Comparison of ENCODE assay signal across 8 cellular contexts in genomic region chr12:50132505-50133135, GRCh38. TPM values are rescaled to one million over a fixed set of nuclear protein-coding genes. Genes with fewer than 3 reads are reported as not detected.
DNase-seq lines count a peak whose midpoint lies in the region; ATAC-seq and TF ChIP-seq lines count a peak whose summit lies in the region.

No MANE protein-coding gene starts in this region.

- peaks cover 8% of the 10 kb centered on the region for H3K4me1 Mint-ChIP-seq in stimulated activated naive CD8-positive, alpha-beta T cell treated with anti-CD3 and anti-CD28 coated beads, Interleukin-15, Interleukin-2, amounts not matched to agents 100 ng/mL and 50 ng/mL, for 24 hours (ENCODE audit: low read depth)
- H3K4me1 Mint-ChIP-seq in stimulated activated naive CD8-positive, alpha-beta T cell treated with anti-CD3 and anti-CD28 coated beads, Interleukin-15, amount 100 ng/mL, for 72 hours = peaks cover 11% of the 10 kb centered on the region

- peak overlapping the region; percentile 88 for H3K27ac Mint-ChIP-seq in stimulated activated naive CD8-positive, alpha-beta T cell treated with anti-CD3 and anti-CD28 coated beads, Interleukin-15, Interleukin-2, amounts not matched to agents 100 ng/mL and 50 ng/mL, for 24 hours
- peak overlapping the region in 1 of 2 donors; percentile 3 for H3K27ac Mint-ChIP-seq in stimulated activated naive CD8-positive, alpha-beta T cell treated with anti-CD3 and anti-CD28 coated beads, Interleukin-15, amount 100 ng/mL, for 72 hours

- no peaks in the 10 kb centered on the region for H3K9me3 Mint-ChIP-seq in stimulated activated naive CD8-positive, alpha-beta T cell treated with anti-CD3 and anti-CD28 coated beads, Interleukin-15, Interleukin-2, amounts not matched to agents 100 ng/mL and 50 ng/mL, for 24 hours
- no peaks in the 10 kb centered on the region for H3K9me3 Mint-ChIP-seq in stimulated activated naive CD8-positive, alpha-beta T cell treated with anti-CD3 and anti-CD28 coated beads, Interleukin-15, amount 100 ng/mL, for 72 hours

- H3K36me3 Mint-ChIP-seq in stimulated activated naive CD8-positive, alpha-beta T cell treated with anti-CD3 and anti-CD28 coated beads, Interleukin-15, Interleukin-2, amounts not matched to agents 100 ng/mL and 50 ng/mL, for 24 hours (ENCODE audit: low read depth) = peaks cover 64% of the 10 kb centered on the region

- ATAC-seq in stimulated activated naive CD8-positive, alpha-beta T cell treated with anti-CD3 and anti-CD28 coated beads, Interleukin-15, amount 100 ng/mL, for 72 hours = no peak

- H3K27me3 Mint-ChIP-seq in stimulated activated naive CD8-positive, alpha-beta T cell treated with anti-CD3 and anti-CD28 coated beads, Interleukin-15, Interleukin-2, amounts not matched to agents 100 ng/mL and 50 ng/mL, for 24 hours = no peaks in the 10 kb centered on the region
- H3K27me3 Mint-ChIP-seq in stimulated activated naive CD8-positive, alpha-beta T cell treated with anti-CD3 and anti-CD28 coated beads, Interleukin-15, amount 100 ng/mL, for 72 hours = no peaks in the 10 kb centered on the region

- no peak overlapping the region for H3K4me3 Mint-ChIP-seq in stimulated activated naive CD8-positive, alpha-beta T cell treated with anti-CD3 and anti-CD28 coated beads, Interleukin-15, Interleukin-2, amounts not matched to agents 100 ng/mL and 50 ng/mL, for 24 hours
- no peak overlapping the region for H3K4me3 Mint-ChIP-seq in stimulated activated naive CD8-positive, alpha-beta T cell treated with anti-CD3 and anti-CD28 coated beads, Interleukin-15, amount 100 ng/mL, for 72 hours

- no peak overlapping the region for H3K4me3 ChIP-seq in epithelial cell of esophagus (ENCODE audit: low read length)
- no peak overlapping the region for H3K4me3 ChIP-seq in retinal pigment epithelial cell (ENCODE audit: low read length)

- no peak for DNase-seq in stimulated activated naive CD8-positive, alpha-beta T cell treated with anti-CD3 and anti-CD28 coated beads, Interleukin-15, amount 100 ng/mL, for 72 hours
- DNase-seq in RPMI7951 (ENCODE audit: low read depth) (peak; percentile 26), epithelial cell of esophagus (ENCODE audit: low read depth) (peak; percentile 65), retinal pigment epithelial cell (ENCODE audit: low read depth) (no peak), NCI-H524 treated with DMSO at 0.1 percent for 48 hours (lab: John Stamatoyannopoulos, UW) (no peak), T-helper 9 cell (no peak), occipital lobe (lab: John Stamatoyannopoulos, UW) (no peak)

- TF ChIP-seq CTCF in epithelial cell of esophagus (IDR thresholded peaks at IDR 0.05; ENCODE audit: insufficient read depth, low read depth, low read length, missing control alignments) = peak; percentile 61
- peak; percentile 60 for TF ChIP-seq CTCF in retinal pigment epithelial cell (conservative IDR thresholded peaks at IDR 0.05; ENCODE audit: low read depth, low read length)

RNA-seq across cellular contexts. Expression of gene COX14, which starts 20.6 kb away (rescaled TPM):
- 87.1 and 93.9 TPM in 2 replicates for total RNA-seq in RPMI7951 (2014; rRNA removed; shearing (Covaris generic))
- 11.1 TPM for total RNA-seq in occipital lobe

RNA-seq across cellular contexts. Expression of gene GPD1, which starts 28.8 kb away (rescaled TPM):
- 0.39 TPM in 1 of 2 replicates, not detected in the other for total RNA-seq in RPMI7951 (2014; rRNA removed; shearing (Covaris generic))
- 14.2 TPM for total RNA-seq in occipital lobe

RNA-seq across cellular contexts. Expression of gene CERS5, which starts 34.5 kb away (rescaled TPM):
- total RNA-seq in RPMI7951 (2014; rRNA removed; shearing (Covaris generic)) = 10.2 and 10.9 TPM in 2 replicates
- total RNA-seq in occipital lobe = 115 TPM

RNA-seq across cellular contexts. Expression of gene SMARCD1, which starts 47.5 kb away (rescaled TPM):
- 35.9 and 41.8 TPM in 2 replicates for total RNA-seq in RPMI7951 (2014; rRNA removed; shearing (Covaris generic))
- total RNA-seq in occipital lobe = 49.3 TPM

Comparison
In these comparisons a context has a peak if more than half of its experiments do, and no peak if none do; other contexts are left out.
1. DNase-seq: peak in RPMI7951 (single experiment) and epithelial cell of esophagus (single experiment); none in stimulated activated naive CD8-positive, alpha-beta T cell treated with anti-CD3 and anti-CD28 coated beads, Interleukin-15, amount 100 ng/mL, for 72 hours (0 of 2), retinal pigment epithelial cell (single experiment), NCI-H524 treated with DMSO at 0.1 percent for 48 hours (single experiment), T-helper 9 cell (single experiment) and occipital lobe (single experiment).
2. RNA of gene GPD1, which starts 28.8 kb away (total RNA-seq): 14.2 TPM in occipital lobe (single experiment); 0.39 TPM in RPMI7951; every median in the first group is over 10 times any median in the second.